8 cellular contexts compared by ENCODE assay signal in the genomic region with DNA sequence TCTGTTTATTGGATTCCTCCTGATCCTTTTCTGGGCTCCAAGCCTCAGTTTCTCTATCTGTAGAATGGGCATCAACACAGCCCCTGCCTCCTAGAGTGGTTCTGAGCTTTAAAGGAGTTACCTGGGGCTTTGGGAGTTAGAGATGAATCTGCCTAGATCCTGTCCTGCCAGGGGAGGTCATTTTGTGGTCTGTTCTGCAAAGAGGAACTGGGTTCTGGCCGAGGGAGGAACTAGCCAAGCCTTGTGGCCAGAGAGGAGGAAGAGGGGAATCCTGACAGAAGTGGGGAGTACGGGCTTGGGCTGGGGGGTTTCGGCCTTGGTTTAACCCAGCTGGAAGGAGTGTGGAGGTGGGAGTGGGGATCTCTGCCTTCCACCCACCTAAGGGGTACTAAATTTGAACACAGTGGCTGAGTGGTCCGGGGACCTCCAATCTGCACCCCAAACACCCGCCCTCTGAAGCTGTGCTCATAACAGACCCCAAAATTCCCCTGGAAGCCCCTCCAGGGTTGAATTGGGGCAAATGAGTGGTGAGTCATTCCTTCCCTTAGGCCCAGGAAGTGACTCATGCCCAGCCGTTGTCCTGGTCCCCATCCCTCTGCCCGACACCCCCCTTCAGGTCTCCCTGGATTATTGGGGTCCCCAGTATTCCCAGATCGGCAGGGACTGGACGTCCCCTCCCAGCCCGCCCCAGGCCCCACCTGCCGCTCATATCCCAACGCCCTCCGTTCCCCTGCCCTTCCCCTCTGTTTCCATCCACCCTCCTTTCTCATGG. TPM values are rescaled to one million over a fixed set of nuclear protein-coding genes. Genes with fewer than 3 reads are reported as not detected.
DNase-seq lines count a peak whose midpoint lies in the region; ATAC-seq and TF ChIP-seq lines count a peak whose summit lies in the region.

No MANE protein-coding gene starts in this region.

- H3K27me3 ChIP-seq in CD8-positive, alpha-beta memory T cell (ENCODE audit: insufficient read depth, low read length, poor library complexity, severe bottlenecking): no peaks in the 10 kb centered on the region

- POLR2A ChIA-PET in CD8-positive, alpha-beta memory T cell (lab: Charles Lee): interaction anchor here (0.6 to 7.0 kb wide), 6 partner anchors 9 to 26 kb away, joined by 3 to 103 read pairs (median 6); no protein-coding TSS in a partner anchor

- H3K4me1 Mint-ChIP-seq in CD8-positive, alpha-beta memory T cell: peaks cover 40 to 59% (median 43%) of the 10 kb centered on the region in 3 donors
- peaks cover 20% of the 10 kb centered on the region for H3K4me1 Mint-ChIP-seq in neural crest cell

- H3K27ac ChIP-seq in CD8-positive, alpha-beta memory T cell (ENCODE audit: low read depth, low read length): peak overlapping the region; percentile 99

- peak overlapping the region; percentile 91 to 99 (median 97) for H3K27ac Mint-ChIP-seq in CD8-positive, alpha-beta memory T cell
- H3K27ac Mint-ChIP-seq in neural crest cell (ENCODE audit: unreplicated experiment): peak overlapping the region; percentile 19

- H3K27me3 Mint-ChIP-seq in CD8-positive, alpha-beta memory T cell: peaks cover 0 to 16% of the 10 kb centered on the region in 2 donors
- H3K27me3 Mint-ChIP-seq in neural crest cell (ENCODE audit: low read depth): no peaks in the 10 kb centered on the region

- no peaks in the 10 kb centered on the region for H3K9me3 ChIP-seq in CD8-positive, alpha-beta memory T cell (ENCODE audit: low read length)

- H3K36me3 ChIP-seq in CD8-positive, alpha-beta memory T cell (ENCODE audit: insufficient read depth, low read length): peaks cover 4% of the 10 kb centered on the region

- peak overlapping the region; percentile 84 to 100 (median 93) for H3K4me3 Mint-ChIP-seq in CD8-positive, alpha-beta memory T cell
- no peak overlapping the region for H3K4me3 Mint-ChIP-seq in neural crest cell

- peak in 4 of 5 donors; percentile 60 to 87 (median 72) for DNase-seq in CD8-positive, alpha-beta memory T cell
- DNase-seq in UCSD-AML1 (lab: John Stamatoyannopoulos, UW; ENCODE audit: unreplicated experiment) (peak; percentile 51), neural crest cell (ENCODE audit: low read depth, low spot score) (no peak), NCI-H510A (lab: John Stamatoyannopoulos, UW) (no peak), NCI-H2171 treated with DMSO at 0.1 percent for 48 hours (lab: John Stamatoyannopoulos, UW) (no peak)
- peak; percentile 63 for DNase-seq in effector CD8-positive, alpha-beta T cell (lab: John Stamatoyannopoulos, UW)

- H3K4me3 ChIP-seq in CD8-positive, alpha-beta memory T cell (ENCODE audit: low read length): peak overlapping the region; percentile 64

- H3K36me3 Mint-ChIP-seq in CD8-positive, alpha-beta memory T cell: peaks cover 9 to 48% (median 10%) of the 10 kb centered on the region in 3 donors
- no peaks in the 10 kb centered on the region for H3K36me3 Mint-ChIP-seq in neural crest cell (ENCODE audit: low read depth)

- CTCF ChIA-PET in CD8-positive, alpha-beta memory T cell (lab: Charles Lee): interaction anchor here (1.2 to 12.8 kb wide), 7 partner anchors 10 to 247 kb away, joined by 5 to 186 read pairs (median 14); a partner anchor contains a TSS

- ATAC-seq in HG02981 (IDR thresholded peaks at IDR 0.05; ENCODE audit: unreplicated experiment) (peak; percentile 28), HG03280 (IDR thresholded peaks at IDR 0.05; ENCODE audit: unreplicated experiment) (no peak)

- TF ChIP-seq CTCF in neural crest cell (conservative IDR thresholded peaks at IDR 0.05): no peak

- H3K4me1 ChIP-seq in CD8-positive, alpha-beta memory T cell (ENCODE audit: insufficient read depth, low read length): peaks cover 31% of the 10 kb centered on the region

- H3K9me3 Mint-ChIP-seq in CD8-positive, alpha-beta memory T cell: peaks cover 0 to 3% (median 0%) of the 10 kb centered on the region in 5 donors
- H3K9me3 Mint-ChIP-seq in neural crest cell: no peaks in the 10 kb centered on the region

RNA-seq across cellular contexts. Expression of a gene that starts 2.8 kb away (rescaled TPM):
- total RNA-seq in CD8-positive, alpha-beta memory T cell: 100 to 1,000 TPM; 231 to 233 TPM
- polyA plus RNA-seq in CD8-positive, alpha-beta memory T cell: 311 TPM
- 0.91 and 1.4 TPM in 2 replicates for total RNA-seq in neural crest cell

RNA-seq across cellular contexts. Expression of a gene that starts 35.1 kb away (rescaled TPM):
- total RNA-seq in CD8-positive, alpha-beta memory T cell: 100 to 1,000 TPM; 298 to 302 TPM
- 110 TPM for polyA plus RNA-seq in CD8-positive, alpha-beta memory T cell
- total RNA-seq in neural crest cell: 131 and 132 TPM in 2 replicates

RNA-seq across cellular contexts. Expression of a gene that starts 49.0 kb away (rescaled TPM):
- total RNA-seq in CD8-positive, alpha-beta memory T cell: 100 to 1,000 TPM; 177 to 205 TPM
- 86.6 TPM for polyA plus RNA-seq in CD8-positive, alpha-beta memory T cell
- 118 and 126 TPM in 2 replicates for total RNA-seq in neural crest cell

Comparison
In these comparisons a context has a peak if more than half of its experiments do, and no peak if none do; other contexts are left out.
1. DNase-seq: peak in CD8-positive, alpha-beta memory T cell (4 of 5), UCSD-AML1 (single experiment) and effector CD8-positive, alpha-beta T cell (single experiment); none in neural crest cell (single experiment), NCI-H510A (single experiment) and NCI-H2171 treated with DMSO at 0.1 percent for 48 hours (single experiment).
2. RNA of a gene that starts 2.8 kb away (total RNA-seq): 231 to 233 TPM in CD8-positive, alpha-beta memory T cell; 0.91 to 1.4 TPM in neural crest cell; every median in the first group is over 10 times any median in the second.